In the genomic region with DNA sequence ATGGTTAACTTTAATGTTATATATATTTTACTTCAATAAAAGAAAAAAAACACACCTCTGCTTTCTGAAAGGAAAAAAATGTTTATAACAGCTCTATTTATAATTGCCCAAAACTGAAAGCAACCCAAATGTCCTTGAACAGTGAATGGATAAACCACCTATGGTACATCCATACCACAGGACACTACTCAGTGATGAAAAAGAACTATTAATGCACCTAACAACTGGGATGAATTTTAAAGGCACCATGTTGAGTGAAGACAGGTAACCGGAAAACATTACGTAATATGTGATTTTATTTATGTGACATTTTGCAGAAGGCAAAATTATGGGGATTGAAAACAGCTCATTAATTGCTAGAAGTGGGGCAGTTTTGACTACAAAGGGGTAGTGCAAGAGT, we compare ENCODE assay signal across 7 cellular contexts.
"Had no signal": no experiment of that assay in that cellular context is flagged by ENCODE, and none has a peak within 500 bp of the region (broad histone marks: within the 10 kb centered on the region; RNA-seq: fewer than 3 reads in every experiment).

No MANE protein-coding gene starts in this region.

- ATAC-seq: GM23338 had no signal

- DNase-seq: H9, HCEC 1CT, KBM-7 had no signal

- H3K4me3 ChIP-seq: GM23338 had no signal

- FAIRE-seq: H1, H54, HTR-8/SVneo had no signal

- H2AFZ ChIP-seq: GM23338 had no signal

- H3K4me2 ChIP-seq: GM23338 had no signal
